ENCODE assay signal across 19 cellular contexts in genomic region chr20:527571-527886, GRCh38. TPM values are rescaled to one million over a fixed set of nuclear protein-coding genes. Genes with fewer than 3 reads are reported as not detected.
DNase-seq lines count a peak whose midpoint lies in the region; ATAC-seq and TF ChIP-seq lines count a peak whose summit lies in the region.
"Had no signal": no experiment of that assay in that cellular context is flagged by ENCODE, and none has a peak within 500 bp of the region (broad histone marks: within the 10 kb centered on the region; RNA-seq: fewer than 3 reads in every experiment).

No MANE protein-coding gene starts in this region.

- peaks cover 34% of the 10 kb centered on the region for H3K4me1 Mint-ChIP-seq in MCF 10A (ENCODE audit: insufficient read depth, unreplicated experiment)
- peaks cover 20% of the 10 kb centered on the region for H3K4me1 Mint-ChIP-seq in CD8-positive, alpha-beta T cell (ENCODE audit: low read depth)

- CTCF ChIA-PET in MCF 10A (lab: Yijun Ruan, JAX): no interaction called here
- CTCF ChIA-PET in CD8-positive, alpha-beta T cell (lab: Charles Lee): no interaction called here

- peaks cover 72% of the 10 kb centered on the region for H3K36me3 Mint-ChIP-seq in MCF 10A (ENCODE audit: insufficient read depth, unreplicated experiment)
- peaks cover 59% of the 10 kb centered on the region for H3K36me3 Mint-ChIP-seq in CD8-positive, alpha-beta T cell

- H3K4me1 ChIP-seq in breast epithelium (no peaks in the 10 kb centered on the region), right lobe of liver (peaks cover 0 to 38% (median 11%) of the 10 kb centered on the region in 4 donors), heart right ventricle (peaks cover 0 to 40% (median 29%) of the 10 kb centered on the region in 9 donors)
- peaks cover 3% of the 10 kb centered on the region for H3K4me1 ChIP-seq in CD8-positive, alpha-beta T cell (ENCODE audit: insufficient read depth, low read length)
- H3K4me1 ChIP-seq: BE2C, HAP-1 had no signal

- H3K27ac ChIP-seq in breast epithelium (no peak overlapping the region), epithelial cell of prostate (peak overlapping the region; percentile 99), right lobe of liver (no peak overlapping the region), heart right ventricle (no peak overlapping the region)
- no peak overlapping the region for H3K27ac ChIP-seq in CD8-positive, alpha-beta T cell (ENCODE audit: low read depth, low read length)
- H3K27ac ChIP-seq: KMS-11 had no signal

- no peaks in the 10 kb centered on the region for H3K27me3 Mint-ChIP-seq in MCF 10A (ENCODE audit: insufficient read depth, unreplicated experiment)
- H3K27me3 Mint-ChIP-seq in CD8-positive, alpha-beta T cell (ENCODE audit: low read depth): no peaks in the 10 kb centered on the region

- H3K27me3 ChIP-seq in breast epithelium (no peaks in the 10 kb centered on the region), right lobe of liver (no peaks in the 10 kb centered on the region), heart right ventricle (no peaks in the 10 kb centered on the region)
- no peaks in the 10 kb centered on the region for H3K27me3 ChIP-seq in CD8-positive, alpha-beta T cell (ENCODE audit: insufficient read depth, low read length)
- H3K27me3 ChIP-seq: BE2C had no signal

- peak overlapping the region; percentile 95 for H3K27ac Mint-ChIP-seq in MCF 10A (ENCODE audit: low read depth, unreplicated experiment)
- no peak overlapping the region for H3K27ac Mint-ChIP-seq in CD8-positive, alpha-beta T cell

- H3K36me3 ChIP-seq in breast epithelium (no peaks in the 10 kb centered on the region), right lobe of liver (peaks cover 0 to 9% (median 3%) of the 10 kb centered on the region in 4 donors), heart right ventricle (peaks cover 0 to 64% (median 21%) of the 10 kb centered on the region in 9 donors)
- H3K36me3 ChIP-seq in CD8-positive, alpha-beta T cell (ENCODE audit: insufficient read depth, low read length): no peaks in the 10 kb centered on the region

- TF ChIP-seq CTCF in MCF 10A (IDR thresholded peaks at IDR 0.05; ENCODE audit: unreplicated experiment): no peak
- TF ChIP-seq CTCF in breast epithelium (IDR thresholded peaks at IDR 0.05): no peak
- TF ChIP-seq CTCF in right lobe of liver (IDR thresholded peaks at IDR 0.05): no peak
- no peak for TF ChIP-seq CTCF in CD8-positive, alpha-beta T cell (IDR thresholded peaks at IDR 0.05)
- TF ChIP-seq CTCF in heart right ventricle (IDR thresholded peaks at IDR 0.05): no peak

- DNase-seq in MCF 10A (ENCODE audit: unreplicated experiment): no peak
- DNase-seq in breast epithelium (ENCODE audit: low spot score in 2 of 2): no peak
- DNase-seq in epithelial cell of prostate (ENCODE audit: low read depth, low spot score): no peak
- DNase-seq in right lobe of liver: no peak
- no peak for DNase-seq in CD8-positive, alpha-beta T cell
- no peak for DNase-seq in heart right ventricle
- no peak for DNase-seq in NCI-H2107 (lab: John Stamatoyannopoulos, UW)
- DNase-seq: BE2C, DMS79, GM23248, IMR-90, NCI-H1694, NCI-H2081, NCI-H2171 treated with DMSO at 0.1 percent for 48 hours, NCI-H524 treated with DMSO at 0.1 percent for 48 hours, Right ventricle myocardium superior had no signal

- TF ChIP-seq POLR2A in breast epithelium (IDR thresholded peaks at IDR 0.05) (no peak), right lobe of liver (IDR thresholded peaks at IDR 0.05) (no peak)

- H3K4me3 ChIP-seq in breast epithelium (no peak overlapping the region), right lobe of liver (no peak overlapping the region), heart right ventricle (no peak overlapping the region)
- H3K4me3 ChIP-seq in CD8-positive, alpha-beta T cell (ENCODE audit: low read depth, low read length): no peak overlapping the region
- H3K4me3 ChIP-seq: GM12878, GM23248, HAP-1 had no signal

- H3K9me3 ChIP-seq in breast epithelium (peaks cover 0 to 10% of the 10 kb centered on the region in 2 donors), right lobe of liver (no peaks in the 10 kb centered on the region), heart right ventricle (peaks cover 0 to 24% (median 6%) of the 10 kb centered on the region in 11 donors)
- peaks cover 11% of the 10 kb centered on the region for H3K9me3 ChIP-seq in CD8-positive, alpha-beta T cell (ENCODE audit: low read length)
- H3K9me3 ChIP-seq: BE2C had no signal

- H3K4me3 Mint-ChIP-seq in MCF 10A (ENCODE audit: unreplicated experiment): no peak overlapping the region
- no peak overlapping the region for H3K4me3 Mint-ChIP-seq in CD8-positive, alpha-beta T cell

- no TSS peak for BruUV-seq in MCF 10A (replicated peaks; lab: Mats Ljungman, UMichigan)

- POLR2A ChIA-PET in MCF 10A (lab: Yijun Ruan, JAX): interaction anchor here (1.7 to 6.0 kb wide), 2 partner anchors 11 to 14 kb away, joined by 4 to 74 read pairs; partner anchors contain the start of gene CSNK2A1
- POLR2A ChIA-PET in CD8-positive, alpha-beta T cell (lab: Charles Lee): no interaction called here

- peak; percentile 55 to 73 (median 66) for ATAC-seq in right lobe of liver
- ATAC-seq in CD8-positive, alpha-beta T cell: no peak
- ATAC-seq in heart right ventricle: no peak
- ATAC-seq: GM12878 had no signal

- 44% methylated on average over 2 of the region's 2 CpGs for WGBS in right lobe of liver (ENCODE audit: insufficient coverage, low coverage, low lambda C conversion rate, missing lambda C conversion rate)
- 98 to 100% methylated on average over 2 of the region's 2 CpGs for whole genome bisulfite sequencing in heart right ventricle, 2 donors

- intact Hi-C loops in MCF 10A (cut with micrococcal nuclease): no loop called here
- intact Hi-C loops in breast epithelium (cut with DNase I; ENCODE audit: low total_unique reads): no loop called here
- intact Hi-C loops in right lobe of liver (cut with DNase I): no loop called here
- intact Hi-C loops in CD8-positive, alpha-beta T cell (cut with DNase I, micrococcal nuclease): no loop called here
- intact Hi-C loops in heart right ventricle (cut with DNase I): no loop called here

- no peaks in the 10 kb centered on the region for H3K9me3 Mint-ChIP-seq in MCF 10A (ENCODE audit: unreplicated experiment)
- H3K9me3 Mint-ChIP-seq in CD8-positive, alpha-beta T cell: peaks cover 17% of the 10 kb centered on the region

RNA-seq across cellular contexts. Expression of gene CSNK2A1, which starts 16.1 kb away (rescaled TPM):
- total RNA-seq in MCF 10A (2022) (271 and 297 TPM in 2 replicates), breast epithelium (10 to 100 TPM; 55.0 to 90.9 (median 77.7) TPM), right lobe of liver (10 to 100 TPM; 30.4 to 62.6 (median 37.1) TPM), heart right ventricle (100 to 1,000 TPM; 111 to 137 (median 129) TPM)
- 10 to 100 TPM; 63.6 to 66.0 TPM for total RNA-seq in CD8-positive, alpha-beta T cell
- 10 to 100 TPM; 21.4 to 38.2 TPM for polyA plus RNA-seq in heart right ventricle

Comparison
In these comparisons a context has a peak if more than half of its experiments do, and no peak if none do; other contexts are left out.
1. ATAC-seq: peak in right lobe of liver (4 of 4); none in CD8-positive, alpha-beta T cell (single experiment) and heart right ventricle (0 of 8).